8 cellular contexts compared by ENCODE assay signal in the genomic region with DNA sequence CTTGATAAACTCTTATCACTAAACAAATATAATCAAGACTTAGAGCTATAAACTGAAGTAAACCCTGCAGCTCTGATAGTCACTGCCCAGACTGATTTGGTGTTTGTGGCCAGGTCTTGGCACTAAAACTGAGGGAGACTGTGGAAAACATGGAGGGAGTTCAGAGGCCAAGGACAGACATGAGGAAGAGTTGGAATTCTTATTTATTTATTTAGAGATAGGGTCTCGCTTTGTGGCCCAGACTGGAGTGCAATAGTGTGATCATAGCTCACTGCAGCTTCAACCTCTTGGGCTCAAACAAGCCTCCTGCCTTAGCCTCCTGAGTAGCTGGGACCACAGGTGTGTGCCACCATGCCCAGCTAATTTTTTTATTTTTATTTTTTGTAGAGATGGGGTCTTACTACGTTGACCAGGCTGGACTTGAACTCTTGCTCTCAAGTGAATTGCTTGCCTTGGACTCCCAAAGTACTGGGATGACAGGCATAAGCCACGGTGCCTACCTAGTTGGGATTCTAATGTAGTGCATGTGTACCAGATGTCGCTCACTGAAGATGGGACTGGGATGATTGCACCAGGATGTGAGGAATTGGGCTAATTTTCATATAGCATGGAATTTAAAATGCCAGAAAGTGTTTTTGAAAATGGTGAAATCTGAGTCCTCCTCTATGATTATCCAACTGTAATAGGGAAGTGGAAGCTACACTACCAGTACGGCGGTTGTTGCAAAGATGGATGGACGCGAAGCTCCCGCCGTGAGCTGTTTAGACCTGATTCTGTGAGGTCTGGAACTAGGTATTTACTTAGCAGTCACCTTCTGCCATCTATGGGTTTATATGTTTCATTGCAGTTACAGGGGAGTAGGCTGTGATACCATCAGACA. TPM values are rescaled to one million over a fixed set of nuclear protein-coding genes. Genes with fewer than 3 reads are reported as not detected.
DNase-seq lines count a peak whose midpoint lies in the region; ATAC-seq and TF ChIP-seq lines count a peak whose summit lies in the region.

No MANE protein-coding gene starts in this region.

- H3K9me3 ChIP-seq in ascending aorta, result no peaks in the 10 kb centered on the region
- H3K9me3 ChIP-seq in right cardiac atrium (ENCODE audit: control insufficient read depth, low read length), result no peaks in the 10 kb centered on the region

- intact Hi-C loops in ascending aorta (cut with DNase I) (loop anchor here (1.0 to 10.0 kb wide), 4 partner anchors 97 to 331 kb away; partner anchors contain the start of gene RAPH1), right cardiac atrium (cut with DNase I) (loop anchor here (5.0 to 10.0 kb wide), 4 partner anchors 160 to 333 kb away; no protein-coding TSS in a partner anchor), sciatic nerve (cut with DNase I) (loop anchor here (10.0 kb wide), 1 partner anchor 330 kb away; no protein-coding TSS in a partner anchor)

- no peaks in the 10 kb centered on the region for H3K36me3 ChIP-seq in ascending aorta

- peak; percentile 15 for DNase-seq in NK-92 treated with Interleukin-12 subunit alpha and Interleukin-12 subunit beta, amount 100 ng/mL, for 24 hours (lab: John Stamatoyannopoulos, UW)
- no peak for DNase-seq in NK-92 (lab: John Stamatoyannopoulos, UW; ENCODE audit: unreplicated experiment)
- peak; percentile 11 to 85 (median 56) for DNase-seq in NCI-H1417 (lab: John Stamatoyannopoulos, UW)
- peak; percentile 26 to 75 for DNase-seq in ascending aorta (ENCODE audit: low spot score in 2 of 2)
- peak; percentile 48 to 82 (median 78) for DNase-seq in right cardiac atrium
- DNase-seq in sciatic nerve (ENCODE audit: low spot score), result no peak

- peak; percentile 69 to 89 (median 84) for TF ChIP-seq CTCF in ascending aorta (IDR thresholded peaks at IDR 0.05)

- H3K27me3 ChIP-seq in ascending aorta (no peaks in the 10 kb centered on the region), right cardiac atrium (ENCODE audit: control insufficient read depth, insufficient read depth) (no peaks in the 10 kb centered on the region)

- peak overlapping the region in 1 of 2 donors; percentile 20 for H3K27ac ChIP-seq in ascending aorta
- H3K27ac ChIP-seq in right cardiac atrium (ENCODE audit: low read length), result peak overlapping the region; percentile 55

- peak overlapping the region in 1 of 2 donors; percentile 38 for H3K4me3 ChIP-seq in ascending aorta
- peak overlapping the region; percentile 17 for H3K4me3 ChIP-seq in right cardiac atrium (ENCODE audit: low read length)

- H3K4me1 ChIP-seq in ascending aorta (no peaks in the 10 kb centered on the region), right cardiac atrium (ENCODE audit: control insufficient read depth, insufficient read depth, low read length) (peaks cover 4% of the 10 kb centered on the region)

- 32% methylated on average over 10 of the region's 10 CpGs for WGBS in right cardiac atrium

- peak; percentile 78 for ATAC-seq in HG02623 (IDR thresholded peaks at IDR 0.05; ENCODE audit: unreplicated experiment)
- peak; percentile 90 for ATAC-seq in SK-N-SH treated with all-trans-retinoic acid at 6 μM for 48 hours
- ATAC-seq in right cardiac atrium, result peak; percentile 79 to 89
- peak; percentile 92 for ATAC-seq in sciatic nerve

TF ChIP-seq in SK-N-SH treated with all-trans-retinoic acid at 6 μM for 48 hours, 23 proteins besides CTCF, POLR2A, EP300 and RAD21:
- TF ChIP-seq BACH2 (CRISPR knock-in tag; IDR thresholded peaks at IDR 0.05; ENCODE audit: borderline replicate concordance) (no peak), CSDC2 (CRISPR knock-in tag; IDR thresholded peaks at IDR 0.05) (no peak), OSR1 (CRISPR knock-in tag; IDR thresholded peaks at IDR 0.05) (no peak), ZNF8 (CRISPR knock-in tag; IDR thresholded peaks at IDR 0.05) (no peak), RARB (CRISPR knock-in tag; IDR thresholded peaks at IDR 0.05) (no peak), ZFP3 (CRISPR knock-in tag; IDR thresholded peaks at IDR 0.05) (no peak), TOX (CRISPR knock-in tag; IDR thresholded peaks at IDR 0.05; ENCODE audit: borderline replicate concordance) (no peak), TCF4 (CRISPR knock-in tag; IDR thresholded peaks at IDR 0.05; ENCODE audit: borderline replicate concordance) (no peak), ZNF565 (CRISPR knock-in tag; conservative IDR thresholded peaks at IDR 0.05; ENCODE audit: low read depth) (no peak), ARNTL (CRISPR knock-in tag; IDR thresholded peaks at IDR 0.05; ENCODE audit: borderline replicate concordance, low read depth) (no peak), PPARA (CRISPR knock-in tag; IDR thresholded peaks at IDR 0.05; ENCODE audit: borderline replicate concordance) (no peak), ESRRG (CRISPR knock-in tag; IDR thresholded peaks at IDR 0.05) (no peak), SNAI2 (CRISPR knock-in tag; IDR thresholded peaks at IDR 0.05) (no peak)
- TF ChIP-seq, protein P1, sequence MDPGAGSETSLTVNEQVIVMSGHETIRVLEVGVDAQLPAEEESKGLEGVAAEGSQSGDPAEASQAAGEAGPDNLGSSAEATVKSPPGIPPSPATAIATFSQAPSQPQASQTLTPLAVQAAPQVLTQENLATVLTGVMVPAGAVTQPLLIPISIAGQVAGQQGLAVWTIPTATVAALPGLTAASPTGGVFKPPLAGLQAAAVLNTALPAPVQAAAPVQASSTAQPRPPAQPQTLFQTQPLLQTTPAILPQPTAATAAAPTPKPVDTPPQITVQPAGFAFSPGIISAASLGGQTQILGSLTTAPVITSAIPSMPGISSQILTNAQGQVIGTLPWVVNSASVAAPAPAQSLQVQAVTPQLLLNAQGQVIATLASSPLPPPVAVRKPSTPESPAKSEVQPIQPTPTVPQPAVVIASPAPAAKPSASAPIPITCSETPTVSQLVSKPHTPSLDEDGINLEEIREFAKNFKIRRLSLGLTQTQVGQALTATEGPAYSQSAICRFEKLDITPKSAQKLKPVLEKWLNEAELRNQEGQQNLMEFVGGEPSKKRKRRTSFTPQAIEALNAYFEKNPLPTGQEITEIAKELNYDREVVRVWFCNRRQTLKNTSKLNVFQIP (CRISPR knock-in tag; IDR thresholded peaks at IDR 0.05; ENCODE audit: borderline replicate concordance, low read depth), result no peak
- TF ChIP-seq, protein P2, sequence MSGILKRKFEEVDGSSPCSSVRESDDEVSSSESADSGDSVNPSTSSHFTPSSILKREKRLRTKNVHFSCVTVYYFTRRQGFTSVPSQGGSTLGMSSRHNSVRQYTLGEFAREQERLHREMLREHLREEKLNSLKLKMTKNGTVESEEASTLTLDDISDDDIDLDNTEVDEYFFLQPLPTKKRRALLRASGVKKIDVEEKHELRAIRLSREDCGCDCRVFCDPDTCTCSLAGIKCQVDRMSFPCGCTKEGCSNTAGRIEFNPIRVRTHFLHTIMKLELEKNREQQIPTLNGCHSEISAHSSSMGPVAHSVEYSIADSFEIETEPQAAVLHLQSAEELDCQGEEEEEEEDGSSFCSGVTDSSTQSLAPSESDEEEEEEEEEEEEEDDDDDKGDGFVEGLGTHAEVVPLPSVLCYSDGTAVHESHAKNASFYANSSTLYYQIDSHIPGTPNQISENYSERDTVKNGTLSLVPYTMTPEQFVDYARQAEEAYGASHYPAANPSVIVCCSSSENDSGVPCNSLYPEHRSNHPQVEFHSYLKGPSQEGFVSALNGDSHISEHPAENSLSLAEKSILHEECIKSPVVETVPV (CRISPR knock-in tag; IDR thresholded peaks at IDR 0.05), result no peak
- TF ChIP-seq, protein P3, sequence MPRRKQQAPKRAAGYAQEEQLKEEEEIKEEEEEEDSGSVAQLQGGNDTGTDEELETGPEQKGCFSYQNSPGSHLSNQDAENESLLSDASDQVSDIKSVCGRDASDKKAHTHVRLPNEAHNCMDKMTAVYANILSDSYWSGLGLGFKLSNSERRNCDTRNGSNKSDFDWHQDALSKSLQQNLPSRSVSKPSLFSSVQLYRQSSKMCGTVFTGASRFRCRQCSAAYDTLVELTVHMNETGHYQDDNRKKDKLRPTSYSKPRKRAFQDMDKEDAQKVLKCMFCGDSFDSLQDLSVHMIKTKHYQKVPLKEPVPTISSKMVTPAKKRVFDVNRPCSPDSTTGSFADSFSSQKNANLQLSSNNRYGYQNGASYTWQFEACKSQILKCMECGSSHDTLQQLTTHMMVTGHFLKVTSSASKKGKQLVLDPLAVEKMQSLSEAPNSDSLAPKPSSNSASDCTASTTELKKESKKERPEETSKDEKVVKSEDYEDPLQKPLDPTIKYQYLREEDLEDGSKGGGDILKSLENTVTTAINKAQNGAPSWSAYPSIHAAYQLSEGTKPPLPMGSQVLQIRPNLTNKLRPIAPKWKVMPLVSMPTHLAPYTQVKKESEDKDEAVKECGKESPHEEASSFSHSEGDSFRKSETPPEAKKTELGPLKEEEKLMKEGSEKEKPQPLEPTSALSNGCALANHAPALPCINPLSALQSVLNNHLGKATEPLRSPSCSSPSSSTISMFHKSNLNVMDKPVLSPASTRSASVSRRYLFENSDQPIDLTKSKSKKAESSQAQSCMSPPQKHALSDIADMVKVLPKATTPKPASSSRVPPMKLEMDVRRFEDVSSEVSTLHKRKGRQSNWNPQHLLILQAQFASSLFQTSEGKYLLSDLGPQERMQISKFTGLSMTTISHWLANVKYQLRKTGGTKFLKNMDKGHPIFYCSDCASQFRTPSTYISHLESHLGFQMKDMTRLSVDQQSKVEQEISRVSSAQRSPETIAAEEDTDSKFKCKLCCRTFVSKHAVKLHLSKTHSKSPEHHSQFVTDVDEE (CRISPR knock-in tag; IDR thresholded peaks at IDR 0.05), result no peak

RNA-seq across cellular contexts. Expression of gene CTLA4, which starts 52.7 kb away (rescaled TPM):
- total RNA-seq in ascending aorta (not detected), right cardiac atrium (not detected), sciatic nerve (0.67 TPM)
- polyA plus RNA-seq in right cardiac atrium, result 0.07 TPM

Comparison
In these comparisons a context has a peak if more than half of its experiments do, and no peak if none do; other contexts are left out.
1. DNase-seq: peak in NK-92 treated with Interleukin-12 subunit alpha and Interleukin-12 subunit beta, amount 100 ng/mL, for 24 hours (single experiment), NCI-H1417 (3 of 3), ascending aorta (2 of 2) and right cardiac atrium (3 of 3); none in NK-92 (single experiment) and sciatic nerve (single experiment).
2. Peak in every context shown above with its lines, with median percentiles within 50 percentile points of each other: ATAC-seq.